Comparison of ENCODE assay signal across 30 cellular contexts in genomic region chr16:86049641-86050040, GRCh38.
"Had no signal": no experiment of that assay in that cellular context is flagged by ENCODE, and none has a peak within 500 bp of the region (broad histone marks: within the 10 kb centered on the region; RNA-seq: fewer than 3 reads in every experiment).

No MANE protein-coding gene starts in this region.

- H3K27ac ChIP-seq: ascending aorta, breast epithelium, esophagus muscularis mucosa, foreskin keratinocyte, gastrocnemius medialis had no signal

- DNase-seq: activated CD4-positive, alpha-beta memory T cell treated with anti-CD3 and anti-CD28 coated beads for 36 hours; activated CD4-positive, alpha-beta T cell treated with anti-CD3 and anti-CD28 coated beads for 36 hours; activated CD4-positive, alpha-beta T cell treated with anti-CD3 and anti-CD28 coated beads, Interleukin-2, amount 10 ng/mL, durations not matched to agents 24 days and 14 days; activated CD4-positive, CD25-positive, alpha-beta regulatory T cell; activated CD4-positive, CD25-positive, alpha-beta regulatory T cell treated with anti-CD3 and anti-CD28 coated beads, Interleukin-2, amount 50 U/mL, for 72 hours; activated CD8-positive, alpha-beta memory T cell treated with anti-CD3 and anti-CD28 coated beads, Interleukin-2, amount 10 ng/mL, durations not matched to agents 7 days and 5 days; activated CD8-positive, alpha-beta memory T cell treated with anti-CD3 and anti-CD28 coated beads, Interleukin-2, amount 50 U/mL, for 4 hours; activated CD8-positive, alpha-beta T cell treated with anti-CD3 and anti-CD28 coated beads, Interleukin-2, amount 10 ng/mL, durations not matched to agents 7 days and 5 days; activated effector memory CD4-positive, alpha-beta T cell treated with anti-CD3 and anti-CD28 coated beads, Interleukin-2, amount 50 U/mL, for 16 hours; activated naive CD8-positive, alpha-beta T cell treated with anti-CD3 and anti-CD28 coated beads, Interleukin-2, amount 10 ng/mL, durations not matched to agents 7 days and 5 days; activated T-cell treated with anti-CD3 and anti-CD28 coated beads, Interleukin-2, amount 50 U/mL, for 1 hour; central memory CD4-positive, alpha-beta T cell; cerebellar nuclear complex; cortex of kidney; dermis blood vessel endothelial cell; effector CD4-positive, alpha-beta T cell; effector memory CD8-positive, alpha-beta T cell; erythroblast; foreskin keratinocyte; gastrocnemius medialis; T-helper 2 cell had no signal

- H3K27me3 ChIP-seq: ascending aorta, cardiac muscle cell had no signal

- H3K4me3 Mint-ChIP-seq: activated CD4-positive, alpha-beta memory T cell treated with anti-CD3 and anti-CD28 coated beads for 36 hours; activated CD4-positive, alpha-beta T cell treated with anti-CD3 and anti-CD28 coated beads for 36 hours; activated CD4-positive, alpha-beta T cell treated with anti-CD3 and anti-CD28 coated beads, Interleukin-2, amount 10 ng/mL, durations not matched to agents 24 days and 14 days; activated CD8-positive, alpha-beta memory T cell treated with anti-CD3 and anti-CD28 coated beads, Interleukin-2, amount 10 ng/mL, durations not matched to agents 7 days and 5 days; activated CD8-positive, alpha-beta T cell treated with anti-CD3 and anti-CD28 coated beads, Interleukin-2, amount 10 ng/mL, durations not matched to agents 7 days and 5 days; activated naive CD4-positive, alpha-beta T cell treated with anti-CD3 and anti-CD28 coated beads for 36 hours; activated naive CD8-positive, alpha-beta T cell treated with anti-CD3 and anti-CD28 coated beads, Interleukin-2, amount 10 ng/mL, durations not matched to agents 7 days and 5 days; activated T-helper 1 cell treated with anti-CD3 and anti-CD28 coated beads, Interleukin-12 subunit alpha, Interleukin-12 subunit beta, Interleukin-2, Interleukin-4 antibody, amounts not matched to agents 30 ng/mL and 10 ng/mL and 1 ng/mL, durations not matched to agents 14 hours and 24 hours and 36 hours; brain; effector memory CD8-positive, alpha-beta T cell had no signal

- H3K36me3 ChIP-seq: ascending aorta, breast epithelium, cardiac muscle cell, esophagus muscularis mucosa, gastrocnemius medialis had no signal

- H3K4me1 ChIP-seq: ascending aorta, breast epithelium, foreskin keratinocyte, gastrocnemius medialis had no signal

- H3K4me3 ChIP-seq: ascending aorta, breast epithelium, cardiac muscle cell, esophagus muscularis mucosa, gastrocnemius medialis had no signal

- H3K27ac Mint-ChIP-seq: activated CD4-positive, alpha-beta memory T cell treated with anti-CD3 and anti-CD28 coated beads for 36 hours; activated CD4-positive, alpha-beta T cell treated with anti-CD3 and anti-CD28 coated beads for 36 hours; activated CD4-positive, alpha-beta T cell treated with anti-CD3 and anti-CD28 coated beads, Interleukin-2, amount 10 ng/mL, durations not matched to agents 24 days and 14 days; activated CD8-positive, alpha-beta memory T cell treated with anti-CD3 and anti-CD28 coated beads, Interleukin-2, amount 10 ng/mL, durations not matched to agents 7 days and 5 days; activated CD8-positive, alpha-beta T cell treated with anti-CD3 and anti-CD28 coated beads, Interleukin-2, amount 10 ng/mL, durations not matched to agents 7 days and 5 days; activated naive CD4-positive, alpha-beta T cell treated with anti-CD3 and anti-CD28 coated beads for 36 hours; activated naive CD4-positive, alpha-beta T cell treated with anti-CD3 and anti-CD28 coated beads, Interleukin-2, amount 50 U/mL, for 72 hours; activated naive CD8-positive, alpha-beta T cell treated with anti-CD3 and anti-CD28 coated beads, Interleukin-2, amount 10 ng/mL, durations not matched to agents 7 days and 5 days; activated T-helper 1 cell treated with anti-CD3 and anti-CD28 coated beads, Interleukin-12 subunit alpha, Interleukin-12 subunit beta, Interleukin-2, Interleukin-4 antibody, amounts not matched to agents 30 ng/mL and 10 ng/mL and 1 ng/mL, durations not matched to agents 14 hours and 24 hours and 36 hours; activated T-helper 2 cell treated with anti-CD3 and anti-CD28 coated beads, Interferon-gamma antibody, Interleukin-2, Interleukin-4, amounts not matched to agents 10 μg/mL and 5 μg/mL and 100 μg/mL, durations not matched to agents 14 hours and 24 hours and 36 hours; effector memory CD8-positive, alpha-beta T cell had no signal

- H3K9me3 ChIP-seq: ascending aorta, breast epithelium, esophagus muscularis mucosa, gastrocnemius medialis had no signal

- H3K36me3 Mint-ChIP-seq: activated CD4-positive, alpha-beta memory T cell treated with anti-CD3 and anti-CD28 coated beads for 36 hours; activated CD8-positive, alpha-beta memory T cell treated with anti-CD3 and anti-CD28 coated beads, Interleukin-2, amount 10 ng/mL, durations not matched to agents 7 days and 5 days; activated naive CD4-positive, alpha-beta T cell treated with anti-CD3 and anti-CD28 coated beads, Interleukin-2, amount 50 U/mL, for 72 hours; activated naive CD8-positive, alpha-beta T cell treated with anti-CD3 and anti-CD28 coated beads, Interleukin-2, amount 10 ng/mL, durations not matched to agents 7 days and 5 days; brain had no signal

- H3K9me3 Mint-ChIP-seq: activated CD4-positive, alpha-beta memory T cell treated with anti-CD3 and anti-CD28 coated beads for 36 hours; activated CD4-positive, alpha-beta T cell treated with anti-CD3 and anti-CD28 coated beads, Interleukin-2, amount 10 ng/mL, durations not matched to agents 24 days and 14 days; activated naive CD4-positive, alpha-beta T cell treated with anti-CD3 and anti-CD28 coated beads for 36 hours; activated naive CD4-positive, alpha-beta T cell treated with anti-CD3 and anti-CD28 coated beads, Interleukin-2, amount 50 U/mL, for 72 hours; activated naive CD8-positive, alpha-beta T cell treated with anti-CD3 and anti-CD28 coated beads, Interleukin-2, amount 10 ng/mL, durations not matched to agents 7 days and 5 days; activated T-helper 1 cell treated with anti-CD3 and anti-CD28 coated beads, Interleukin-12 subunit alpha, Interleukin-12 subunit beta, Interleukin-2, Interleukin-4 antibody, amounts not matched to agents 30 ng/mL and 10 ng/mL and 1 ng/mL, durations not matched to agents 14 hours and 24 hours and 36 hours; activated T-helper 2 cell treated with anti-CD3 and anti-CD28 coated beads, Interferon-gamma antibody, Interleukin-2, Interleukin-4, amounts not matched to agents 10 μg/mL and 5 μg/mL and 100 μg/mL, durations not matched to agents 14 hours and 24 hours and 36 hours; effector memory CD8-positive, alpha-beta T cell had no signal
